Comparison of ENCODE assay signal across 7 cellular contexts in genomic region chr18:22658318-22658717, GRCh38.
"Had no signal": no experiment of that assay in that cellular context is flagged by ENCODE, and none has a peak within 500 bp of the region (broad histone marks: within the 10 kb centered on the region; RNA-seq: fewer than 3 reads in every experiment).

No MANE protein-coding gene starts in this region.

- H3K27ac ChIP-seq: HL-60, KMS-11 had no signal

- H3K4me3 ChIP-seq: K562 had no signal

- ATAC-seq: K562 had no signal

- H3K9ac ChIP-seq: KMS-11 had no signal

- DNase-seq: IMR-90, KBM-7, KG1 had no signal

- H3K4me2 ChIP-seq: KMS-11 had no signal

- FAIRE-seq: HTR-8/SVneo, K562 had no signal
